ENCODE assay signal across 17 cellular contexts in the genomic region with DNA sequence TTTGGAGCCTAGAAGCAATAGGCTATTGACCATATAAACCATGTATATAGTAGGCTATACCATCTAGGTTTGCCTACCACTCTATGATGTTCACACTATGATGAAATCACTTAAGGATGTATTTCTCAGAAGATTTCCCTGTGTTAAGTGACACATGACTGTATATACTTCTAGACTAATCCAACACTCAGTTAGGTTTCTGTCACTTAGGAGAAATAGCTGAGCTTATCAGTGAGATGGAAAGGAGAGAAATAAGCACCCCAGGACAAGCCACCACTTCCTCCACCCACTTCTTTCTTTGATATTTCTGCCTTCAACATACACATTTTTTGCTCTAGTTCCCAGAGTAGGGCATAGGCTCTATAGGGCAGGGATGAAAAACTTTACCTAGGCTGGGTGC. TPM values are rescaled to one million over a fixed set of nuclear protein-coding genes. Genes with fewer than 3 reads are reported as not detected.
"Had no signal": no experiment of that assay in that cellular context is flagged by ENCODE, and none has a peak within 500 bp of the region (broad histone marks: within the 10 kb centered on the region; RNA-seq: fewer than 3 reads in every experiment).

No MANE protein-coding gene starts in this region.

- H3K27ac Mint-ChIP-seq: dendritic cell treated with granulocyte-macrophage colony-stimulating factor and Interleukin-4, amounts not matched to agents 40 ng/mL and 50 ng/mL, for 4 days; effector memory CD8-positive, alpha-beta T cell; natural killer cell treated with Interleukin-12 subunit alpha and Interleukin-12 subunit beta and Interleukin-15 and Interleukin-18, amount 100 ng/mL, for 72 hours; stimulated activated naive CD8-positive, alpha-beta T cell treated with anti-CD3 and anti-CD28 coated beads, Interleukin-15, Interleukin-2, amounts not matched to agents 100 ng/mL and 50 ng/mL, for 24 hours had no signal

- H3K27me3 Mint-ChIP-seq: dendritic cell treated with granulocyte-macrophage colony-stimulating factor and Interleukin-4, amounts not matched to agents 40 ng/mL and 50 ng/mL, for 4 days; effector memory CD8-positive, alpha-beta T cell; natural killer cell treated with Interleukin-12 subunit alpha and Interleukin-12 subunit beta and Interleukin-15 and Interleukin-18, amount 100 ng/mL, for 72 hours; stimulated activated naive CD8-positive, alpha-beta T cell treated with anti-CD3 and anti-CD28 coated beads, Interleukin-15, Interleukin-2, amounts not matched to agents 100 ng/mL and 50 ng/mL, for 24 hours had no signal

- H3K27ac ChIP-seq: brain microvascular endothelial cell, epithelial cell of prostate, gastrocnemius medialis, heart right ventricle, left lung, sigmoid colon had no signal

- H3K27me3 ChIP-seq: brain microvascular endothelial cell, gastrocnemius medialis, heart right ventricle, left lung, sigmoid colon had no signal

- H3K4me1 ChIP-seq: gastrocnemius medialis, heart right ventricle, sigmoid colon had no signal

- H3K9me3 Mint-ChIP-seq: dendritic cell treated with granulocyte-macrophage colony-stimulating factor and Interleukin-4, amounts not matched to agents 40 ng/mL and 50 ng/mL, for 4 days; effector memory CD8-positive, alpha-beta T cell; natural killer cell treated with Interleukin-12 subunit alpha and Interleukin-12 subunit beta and Interleukin-15 and Interleukin-18, amount 100 ng/mL, for 72 hours; stimulated activated naive CD8-positive, alpha-beta T cell treated with anti-CD3 and anti-CD28 coated beads, Interleukin-15, Interleukin-2, amounts not matched to agents 100 ng/mL and 50 ng/mL, for 24 hours had no signal

- H3K4me3 ChIP-seq: gastrocnemius medialis, heart right ventricle, left lung, sigmoid colon had no signal

- H3K9me3 ChIP-seq: gastrocnemius medialis, left lung, sigmoid colon had no signal

- H3K36me3 ChIP-seq: brain microvascular endothelial cell, gastrocnemius medialis, heart right ventricle, left lung had no signal

- ATAC-seq: effector memory CD8-positive, alpha-beta T cell; gastrocnemius medialis; heart right ventricle; left lung had no signal

- DNase-seq: activated CD4-positive, alpha-beta T cell treated with anti-CD3 and anti-CD28 coated beads for 1 hour; activated naive CD4-positive, alpha-beta T cell treated with anti-CD3 and anti-CD28 coated beads, Interleukin-2, amount 50 U/mL, for 16 hours; brain microvascular endothelial cell; cerebellar nuclear complex; effector memory CD8-positive, alpha-beta T cell; gastrocnemius medialis; heart right ventricle; islet precursor cell; left lung; occipital lobe; sigmoid colon; stimulated activated CD4-positive, alpha-beta T cell treated with anti-CD3 and anti-CD28 coated beads, Interleukin-2, amount 100 ng/mL, for 24 hours; T-helper 2 cell had no signal

- H3K4me3 Mint-ChIP-seq: dendritic cell treated with granulocyte-macrophage colony-stimulating factor and Interleukin-4, amounts not matched to agents 40 ng/mL and 50 ng/mL, for 4 days; effector memory CD8-positive, alpha-beta T cell; natural killer cell treated with Interleukin-12 subunit alpha and Interleukin-12 subunit beta and Interleukin-15 and Interleukin-18, amount 100 ng/mL, for 72 hours; stimulated activated naive CD8-positive, alpha-beta T cell treated with anti-CD3 and anti-CD28 coated beads, Interleukin-15, Interleukin-2, amounts not matched to agents 100 ng/mL and 50 ng/mL, for 24 hours had no signal

- H3K36me3 Mint-ChIP-seq: natural killer cell treated with Interleukin-12 subunit alpha and Interleukin-12 subunit beta and Interleukin-15 and Interleukin-18, amount 100 ng/mL, for 72 hours had no signal

RNA-seq across cellular contexts. Expression of gene TMEM169, which starts 7.9 kb away (rescaled TPM):
- total RNA-seq: gastrocnemius medialis had no signal
